ENCODE assay signal across 27 cellular contexts in genomic region chr12:114759635-114760034, GRCh38.
"Had no signal": no experiment of that assay in that cellular context is flagged by ENCODE, and none has a peak within 500 bp of the region (broad histone marks: within the 10 kb centered on the region; RNA-seq: fewer than 3 reads in every experiment).

No MANE protein-coding gene starts in this region.

- H3K27me3 Mint-ChIP-seq: activated CD4-positive, alpha-beta T cell treated with anti-CD3 and anti-CD28 coated beads, Interleukin-2, amount 10 ng/mL, durations not matched to agents 24 days and 14 days; activated naive CD4-positive, alpha-beta T cell treated with anti-CD3 and anti-CD28 coated beads, Interleukin-2, amount 50 U/mL, for 24 hours; activated naive CD8-positive, alpha-beta T cell treated with anti-CD3 and anti-CD28 coated beads, Interleukin-2, amount 10 ng/mL, durations not matched to agents 7 days and 5 days; central memory CD8-positive, alpha-beta T cell had no signal

- H3K27me3 ChIP-seq: ascending aorta, cardiac muscle cell, SJCRH30 had no signal

- H3K36me3 Mint-ChIP-seq: activated naive CD4-positive, alpha-beta T cell treated with anti-CD3 and anti-CD28 coated beads, Interleukin-2, amount 50 U/mL, for 24 hours; activated naive CD8-positive, alpha-beta T cell treated with anti-CD3 and anti-CD28 coated beads, Interleukin-2, amount 10 ng/mL, durations not matched to agents 7 days and 5 days had no signal

- H3K36me3 ChIP-seq: ascending aorta, cardiac muscle cell, SJCRH30 had no signal

- H3K4me3 Mint-ChIP-seq: activated CD4-positive, alpha-beta T cell treated with anti-CD3 and anti-CD28 coated beads, Interleukin-2, amount 10 ng/mL, durations not matched to agents 24 days and 14 days; activated CD8-positive, alpha-beta T cell treated with anti-CD3 and anti-CD28 coated beads, Interleukin-2, amount 10 ng/mL, durations not matched to agents 7 days and 5 days; activated naive CD4-positive, alpha-beta T cell treated with anti-CD3 and anti-CD28 coated beads, Interleukin-2, amount 50 U/mL, for 24 hours; activated naive CD8-positive, alpha-beta T cell treated with anti-CD3 and anti-CD28 coated beads, Interleukin-2, amount 10 ng/mL, durations not matched to agents 7 days and 5 days; activated T-cell treated with anti-CD3 and anti-CD28 coated beads, Interleukin-2, amount 50 U/mL, for 24 hours; central memory CD8-positive, alpha-beta T cell had no signal

- ATAC-seq: activated CD8-positive, alpha-beta T cell treated with anti-CD3 and anti-CD28 coated beads, Interleukin-2, amount 10 ng/mL, durations not matched to agents 7 days and 5 days had no signal

- H3K4me2 ChIP-seq: KMS-11 had no signal

- H3K4me1 Mint-ChIP-seq: activated CD4-positive, alpha-beta T cell treated with anti-CD3 and anti-CD28 coated beads, Interleukin-2, amount 10 ng/mL, durations not matched to agents 24 days and 14 days; activated naive CD4-positive, alpha-beta T cell treated with anti-CD3 and anti-CD28 coated beads, Interleukin-2, amount 50 U/mL, for 24 hours; activated naive CD8-positive, alpha-beta T cell treated with anti-CD3 and anti-CD28 coated beads, Interleukin-2, amount 10 ng/mL, durations not matched to agents 7 days and 5 days; central memory CD8-positive, alpha-beta T cell had no signal

- H3K9me3 ChIP-seq: ascending aorta, SJCRH30 had no signal

- H3K27ac Mint-ChIP-seq: activated CD4-positive, alpha-beta T cell treated with anti-CD3 and anti-CD28 coated beads, Interleukin-2, amount 10 ng/mL, durations not matched to agents 24 days and 14 days; activated CD8-positive, alpha-beta T cell treated with anti-CD3 and anti-CD28 coated beads, Interleukin-2, amount 10 ng/mL, durations not matched to agents 7 days and 5 days; activated naive CD4-positive, alpha-beta T cell treated with anti-CD3 and anti-CD28 coated beads, Interleukin-2, amount 50 U/mL, for 24 hours; activated naive CD8-positive, alpha-beta T cell treated with anti-CD3 and anti-CD28 coated beads, Interleukin-2, amount 10 ng/mL, durations not matched to agents 7 days and 5 days; activated T-cell treated with anti-CD3 and anti-CD28 coated beads, Interleukin-2, amount 50 U/mL, for 24 hours; activated T-helper 2 cell treated with anti-CD3 and anti-CD28 coated beads, Interferon-gamma antibody, Interleukin-2, Interleukin-4, amounts not matched to agents 10 μg/mL and 5 μg/mL and 100 μg/mL, durations not matched to agents 14 hours and 24 hours and 36 hours had no signal

- H3K9me3 Mint-ChIP-seq: activated CD4-positive, alpha-beta T cell treated with anti-CD3 and anti-CD28 coated beads, Interleukin-2, amount 10 ng/mL, durations not matched to agents 24 days and 14 days; activated naive CD4-positive, alpha-beta T cell treated with anti-CD3 and anti-CD28 coated beads, Interleukin-2, amount 50 U/mL, for 24 hours; central memory CD8-positive, alpha-beta T cell had no signal

- H3K27ac ChIP-seq: ascending aorta, cardiac muscle cell, KMS-11, SJCRH30, SK-N-MC had no signal

- H3K4me1 ChIP-seq: ascending aorta, SJCRH30 had no signal

- H3K4me3 ChIP-seq: ascending aorta, cardiac muscle cell, SJCRH30, SK-N-MC had no signal

- DNase-seq: activated CD4-positive, alpha-beta T cell treated with anti-CD3 and anti-CD28 coated beads, Interleukin-2, amount 10 ng/mL, durations not matched to agents 24 days and 14 days; activated CD4-positive, alpha-beta T cell treated with anti-CD3 and anti-CD28 coated beads, Interleukin-2, amount 50 U/mL, for 4 hours; activated CD8-positive, alpha-beta T cell treated with anti-CD3 and anti-CD28 coated beads, Interleukin-2, amount 10 ng/mL, durations not matched to agents 7 days and 5 days; activated gamma-delta T cell; activated naive CD4-positive, alpha-beta T cell treated with Interleukin-2 at 50 U/mL for 16 hours; activated naive CD8-positive, alpha-beta T cell treated with anti-CD3 and anti-CD28 coated beads, Interleukin-2, amount 10 ng/mL, durations not matched to agents 7 days and 5 days; activated T-cell treated with anti-CD3 and anti-CD28 coated beads, Interleukin-2, amount 50 U/mL, for 24 hours; NCI-H1048; NCI-H1105 treated with DMSO at 0.1 percent for 48 hours; NCI-H1436; NCI-H1694 treated with DMSO at 0.1 percent for 48 hours; NCI-H2029 treated with DMSO at 0.1 percent for 48 hours; NCI-H2107; NCI-H2171; NCI-H510A; NCI-H526; NCI-H748 treated with DMSO at 0.1 percent for 48 hours; NK-92 treated with Interleukin-12 subunit alpha and Interleukin-12 subunit beta, amount 100 ng/mL, for 24 hours; SHP77; SJCRH30 had no signal

- H3K9ac ChIP-seq: KMS-11 had no signal
